In genomic region chr19:2214253-2214652, GRCh38 we compare ENCODE assay signal across 15 cellular contexts. TPM values are rescaled to one million over a fixed set of nuclear protein-coding genes. Genes with fewer than 3 reads are reported as not detected.
"Had no signal": no experiment of that assay in that cellular context is flagged by ENCODE, and none has a peak within 500 bp of the region (broad histone marks: within the 10 kb centered on the region; RNA-seq: fewer than 3 reads in every experiment).

No MANE protein-coding gene starts in this region.

- ATAC-seq: activated CD8-positive, alpha-beta T cell treated with anti-CD3 and anti-CD28 coated beads, Interleukin-2, amount 10 ng/mL, durations not matched to agents 7 days and 5 days; activated naive CD8-positive, alpha-beta T cell treated with anti-CD3 and anti-CD28 coated beads, Interleukin-2, amount 50 U/mL, for 24 hours; left cardiac atrium had no signal

- H3K27me3 ChIP-seq: cardiac muscle cell had no signal

- DNase-seq: activated CD4-positive, alpha-beta T cell treated with anti-CD3 and anti-CD28 coated beads for 48 hours; activated CD8-positive, alpha-beta T cell treated with anti-CD3 and anti-CD28 coated beads, Interleukin-2, amount 10 ng/mL, durations not matched to agents 7 days and 5 days; activated naive CD4-positive, alpha-beta T cell treated with Interleukin-2 at 50 U/mL for 16 hours; activated naive CD8-positive, alpha-beta T cell treated with anti-CD3 and anti-CD28 coated beads, Interleukin-2, amount 50 U/mL, for 24 hours; cortex of kidney; erythroblast; immature natural killer cell; left cardiac atrium; mammary epithelial cell; stimulated activated CD4-positive, alpha-beta T cell treated with anti-CD3 and anti-CD28 coated beads, Interleukin-4, amount 100 ng/mL, for 4 hours; T1000 had no signal

- H3K4me3 ChIP-seq: cardiac muscle cell had no signal

- H3K27ac ChIP-seq: cardiac muscle cell, VCaP had no signal

RNA-seq across cellular contexts. Expression of gene AMH, which starts 34.9 kb away (rescaled TPM):
- polyA plus RNA-seq: immature natural killer cell had no signal

RNA-seq across cellular contexts. Expression of gene JSRP1, which starts 42.0 kb away (rescaled TPM):
- total RNA-seq: activated CD8-positive, alpha-beta T cell treated with anti-CD3 and anti-CD28 coated beads, Interleukin-2, amount 10 ng/mL, durations not matched to agents 7 days and 5 days; activated T-helper 1 cell treated with anti-CD3 and anti-CD28 coated beads, Interleukin-12 subunit alpha, Interleukin-12 subunit beta, Interleukin-2, Interleukin-4 antibody, amounts not matched to agents 30 ng/mL and 10 ng/mL and 1 ng/mL, durations not matched to agents 14 hours and 24 hours and 36 hours; mononuclear cell had no signal
- polyA plus RNA-seq: mammary epithelial cell had no signal
